Comparison of ENCODE assay signal across 36 cellular contexts in the genomic region with DNA sequence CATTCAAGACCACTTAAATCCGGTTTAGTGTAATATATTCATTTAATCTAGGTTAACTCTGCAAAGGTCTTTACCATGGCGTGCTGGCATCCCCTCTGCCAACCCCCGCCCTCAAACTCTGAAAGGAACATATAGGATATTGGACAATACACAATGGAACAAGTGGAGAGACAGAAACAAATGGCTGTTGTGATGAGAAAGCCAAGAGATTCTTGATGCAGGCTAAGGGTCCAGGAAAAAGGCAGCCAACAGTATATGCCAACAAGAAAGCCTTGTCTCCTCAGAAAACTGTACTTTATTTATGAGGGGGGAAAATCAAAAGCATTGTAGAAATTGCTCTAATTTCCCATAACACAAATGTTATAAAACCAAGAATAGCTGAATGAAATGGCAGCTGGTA.
"Had no signal": no experiment of that assay in that cellular context is flagged by ENCODE, and none has a peak within 500 bp of the region (broad histone marks: within the 10 kb centered on the region; RNA-seq: fewer than 3 reads in every experiment).

No MANE protein-coding gene starts in this region.

- DNase-seq: activated B cell treated with CpG ODN at 0.5 μM for 24 hours; activated CD4-positive, alpha-beta memory T cell treated with anti-CD3 and anti-CD28 coated beads for 36 hours; activated CD4-positive, alpha-beta T cell treated with anti-CD3 and anti-CD28 coated beads, Interleukin-2, amount 10 ng/mL, durations not matched to agents 24 days and 14 days; activated CD8-positive, alpha-beta memory T cell treated with anti-CD3 and anti-CD28 coated beads, Interleukin-2, amount 10 ng/mL, durations not matched to agents 7 days and 5 days; activated CD8-positive, alpha-beta memory T cell treated with anti-CD3 and anti-CD28 coated beads, Interleukin-2, amount 50 U/mL, for 4 hours; activated CD8-positive, alpha-beta T cell treated with anti-CD3 and anti-CD28 coated beads, Interleukin-2, amount 10 ng/mL, durations not matched to agents 7 days and 5 days; activated effector memory CD4-positive, alpha-beta T cell treated with anti-CD3 and anti-CD28 coated beads, Interleukin-2, amount 50 U/mL, for 16 hours; activated naive CD4-positive, alpha-beta T cell treated with anti-CD3 and anti-CD28 coated beads for 36 hours; activated naive CD8-positive, alpha-beta T cell treated with anti-CD3 and anti-CD28 coated beads for 36 hours; activated naive CD8-positive, alpha-beta T cell treated with anti-CD3 and anti-CD28 coated beads, Interleukin-2, amount 50 U/mL, for 24 hours; activated T-cell treated with anti-CD3 and anti-CD28 coated beads, Interleukin-2, amount 50 U/mL, for 1 hour; activated T-cell treated with anti-CD3 and anti-CD28 coated beads, Interleukin-2, amount 50 U/mL, for 48 hours; adrenal gland; amygdala; aorta; dorsolateral prefrontal cortex; effector memory CD4-positive, alpha-beta T cell; endodermal cell; foreskin fibroblast; gastrocnemius medialis; T-helper 1 cell; T-helper 17 cell; T1000; WERI-Rb-1 had no signal

- H3K27ac ChIP-seq: adrenal gland, breast epithelium, cardiac muscle cell, coronary artery, dorsolateral prefrontal cortex, gastrocnemius medialis, WERI-Rb-1 had no signal

- H3K4me3 Mint-ChIP-seq: activated B cell treated with CpG ODN at 0.5 μM for 24 hours; activated CD4-positive, alpha-beta memory T cell treated with anti-CD3 and anti-CD28 coated beads for 36 hours; activated CD4-positive, alpha-beta T cell treated with anti-CD3 and anti-CD28 coated beads, Interleukin-2, amount 10 ng/mL, durations not matched to agents 24 days and 14 days; activated CD8-positive, alpha-beta memory T cell treated with anti-CD3 and anti-CD28 coated beads, Interleukin-2, amount 10 ng/mL, durations not matched to agents 7 days and 5 days; activated CD8-positive, alpha-beta T cell treated with anti-CD3 and anti-CD28 coated beads, Interleukin-2, amount 10 ng/mL, durations not matched to agents 7 days and 5 days; activated naive CD4-positive, alpha-beta T cell treated with anti-CD3 and anti-CD28 coated beads for 36 hours; activated naive CD4-positive, alpha-beta T cell treated with anti-CD3 and anti-CD28 coated beads, Interleukin-2, amount 50 U/mL, for 24 hours; activated naive CD8-positive, alpha-beta T cell treated with anti-CD3 and anti-CD28 coated beads for 36 hours; activated naive CD8-positive, alpha-beta T cell treated with anti-CD3 and anti-CD28 coated beads, Interleukin-2, amount 50 U/mL, for 24 hours; activated T-helper 1 cell treated with anti-CD3 and anti-CD28 coated beads, Interleukin-12 subunit alpha, Interleukin-12 subunit beta, Interleukin-2, Interleukin-4 antibody, amounts not matched to agents 30 ng/mL and 10 ng/mL and 1 ng/mL, durations not matched to agents 14 hours and 24 hours and 36 hours; brain; central memory CD8-positive, alpha-beta T cell; dendritic cell treated with granulocyte-macrophage colony-stimulating factor and Interleukin-4, amounts not matched to agents 40 ng/mL and 50 ng/mL, for 4 days; endodermal cell; T-helper 17 cell; T-helper 2 cell treated with Interferon-gamma antibody and Interleukin-4, amounts not matched to agents 5 μg/mL and 100 μg/mL, for 36 hours had no signal

- H3K9me3 Mint-ChIP-seq: activated B cell treated with CpG ODN at 0.5 μM for 24 hours; activated CD4-positive, alpha-beta memory T cell treated with anti-CD3 and anti-CD28 coated beads for 36 hours; activated CD4-positive, alpha-beta T cell treated with anti-CD3 and anti-CD28 coated beads, Interleukin-2, amount 10 ng/mL, durations not matched to agents 24 days and 14 days; activated naive CD4-positive, alpha-beta T cell treated with anti-CD3 and anti-CD28 coated beads for 36 hours; activated naive CD4-positive, alpha-beta T cell treated with anti-CD3 and anti-CD28 coated beads, Interleukin-2, amount 50 U/mL, for 24 hours; activated naive CD8-positive, alpha-beta T cell treated with anti-CD3 and anti-CD28 coated beads for 36 hours; activated naive CD8-positive, alpha-beta T cell treated with anti-CD3 and anti-CD28 coated beads, Interleukin-2, amount 50 U/mL, for 24 hours; brain; endodermal cell; T-helper 2 cell treated with Interferon-gamma antibody and Interleukin-4, amounts not matched to agents 5 μg/mL and 100 μg/mL, for 36 hours had no signal

- H3K36me3 Mint-ChIP-seq: activated CD4-positive, alpha-beta memory T cell treated with anti-CD3 and anti-CD28 coated beads for 36 hours; activated CD8-positive, alpha-beta memory T cell treated with anti-CD3 and anti-CD28 coated beads, Interleukin-2, amount 10 ng/mL, durations not matched to agents 7 days and 5 days; activated naive CD4-positive, alpha-beta T cell treated with anti-CD3 and anti-CD28 coated beads, Interleukin-2, amount 50 U/mL, for 24 hours; activated naive CD8-positive, alpha-beta T cell treated with anti-CD3 and anti-CD28 coated beads for 36 hours; brain had no signal

- H3K4me3 ChIP-seq: adrenal gland, breast epithelium, cardiac muscle cell, coronary artery, gastrocnemius medialis had no signal

- H3K9me3 ChIP-seq: adrenal gland, breast epithelium, gastrocnemius medialis had no signal

- H3K4me1 ChIP-seq: adrenal gland, breast epithelium, gastrocnemius medialis had no signal

- H3K27me3 Mint-ChIP-seq: activated B cell treated with CpG ODN at 0.5 μM for 24 hours; activated CD4-positive, alpha-beta T cell treated with anti-CD3 and anti-CD28 coated beads, Interleukin-2, amount 10 ng/mL, durations not matched to agents 24 days and 14 days; activated CD8-positive, alpha-beta memory T cell treated with anti-CD3 and anti-CD28 coated beads, Interleukin-2, amount 10 ng/mL, durations not matched to agents 7 days and 5 days; central memory CD8-positive, alpha-beta T cell; dendritic cell treated with granulocyte-macrophage colony-stimulating factor and Interleukin-4, amounts not matched to agents 40 ng/mL and 50 ng/mL, for 4 days had no signal

- H3K27ac Mint-ChIP-seq: activated B cell treated with CpG ODN at 0.5 μM for 24 hours; activated CD4-positive, alpha-beta memory T cell treated with anti-CD3 and anti-CD28 coated beads for 36 hours; activated CD4-positive, alpha-beta T cell treated with anti-CD3 and anti-CD28 coated beads, Interleukin-2, amount 10 ng/mL, durations not matched to agents 24 days and 14 days; activated CD8-positive, alpha-beta memory T cell treated with anti-CD3 and anti-CD28 coated beads, Interleukin-2, amount 10 ng/mL, durations not matched to agents 7 days and 5 days; activated CD8-positive, alpha-beta T cell treated with anti-CD3 and anti-CD28 coated beads, Interleukin-2, amount 10 ng/mL, durations not matched to agents 7 days and 5 days; activated naive CD4-positive, alpha-beta T cell treated with anti-CD3 and anti-CD28 coated beads for 36 hours; activated naive CD4-positive, alpha-beta T cell treated with anti-CD3 and anti-CD28 coated beads, Interleukin-2, amount 50 U/mL, for 24 hours; activated naive CD8-positive, alpha-beta T cell treated with anti-CD3 and anti-CD28 coated beads for 36 hours; activated naive CD8-positive, alpha-beta T cell treated with anti-CD3 and anti-CD28 coated beads, Interleukin-2, amount 50 U/mL, for 24 hours; activated T-helper 1 cell treated with anti-CD3 and anti-CD28 coated beads, Interleukin-12 subunit alpha, Interleukin-12 subunit beta, Interleukin-2, Interleukin-4 antibody, amounts not matched to agents 30 ng/mL and 10 ng/mL and 1 ng/mL, durations not matched to agents 14 hours and 24 hours and 36 hours; activated T-helper 2 cell treated with anti-CD3 and anti-CD28 coated beads, Interferon-gamma antibody, Interleukin-2, Interleukin-4, amounts not matched to agents 10 μg/mL and 5 μg/mL and 100 μg/mL, durations not matched to agents 14 hours and 24 hours and 36 hours; dendritic cell treated with granulocyte-macrophage colony-stimulating factor and Interleukin-4, amounts not matched to agents 40 ng/mL and 50 ng/mL, for 4 days; endodermal cell; T-helper 17 cell; T-helper 2 cell treated with Interferon-gamma antibody and Interleukin-4, amounts not matched to agents 5 μg/mL and 100 μg/mL, for 36 hours had no signal

- ATAC-seq: activated CD4-positive, CD25-positive, alpha-beta regulatory T cell treated with anti-CD3 and anti-CD28 coated beads, Interleukin-2, amount 50 U/mL, for 24 hours; activated CD8-positive, alpha-beta memory T cell treated with anti-CD3 and anti-CD28 coated beads, Interleukin-2, amount 10 ng/mL, durations not matched to agents 7 days and 5 days; activated CD8-positive, alpha-beta T cell treated with anti-CD3 and anti-CD28 coated beads, Interleukin-2, amount 10 ng/mL, durations not matched to agents 7 days and 5 days; activated naive CD8-positive, alpha-beta T cell treated with anti-CD3 and anti-CD28 coated beads, Interleukin-2, amount 50 U/mL, for 24 hours; esophagus mucosa; gastrocnemius medialis; T-helper 17 cell had no signal

- H3K36me3 ChIP-seq: adrenal gland, breast epithelium, cardiac muscle cell, gastrocnemius medialis, WERI-Rb-1 had no signal

- H3K4me1 Mint-ChIP-seq: activated B cell treated with CpG ODN at 0.5 μM for 24 hours; activated CD4-positive, alpha-beta T cell treated with anti-CD3 and anti-CD28 coated beads, Interleukin-2, amount 10 ng/mL, durations not matched to agents 24 days and 14 days; activated CD8-positive, alpha-beta memory T cell treated with anti-CD3 and anti-CD28 coated beads, Interleukin-2, amount 10 ng/mL, durations not matched to agents 7 days and 5 days; activated naive CD4-positive, alpha-beta T cell treated with anti-CD3 and anti-CD28 coated beads, Interleukin-2, amount 50 U/mL, for 24 hours; activated naive CD8-positive, alpha-beta T cell treated with anti-CD3 and anti-CD28 coated beads for 36 hours; activated naive CD8-positive, alpha-beta T cell treated with anti-CD3 and anti-CD28 coated beads, Interleukin-2, amount 50 U/mL, for 24 hours; central memory CD8-positive, alpha-beta T cell; endodermal cell; T-helper 17 cell had no signal

- H3K27me3 ChIP-seq: adrenal gland, breast epithelium, cardiac muscle cell, gastrocnemius medialis had no signal
